ENCODE assay signal across 12 cellular contexts in the genomic region with DNA sequence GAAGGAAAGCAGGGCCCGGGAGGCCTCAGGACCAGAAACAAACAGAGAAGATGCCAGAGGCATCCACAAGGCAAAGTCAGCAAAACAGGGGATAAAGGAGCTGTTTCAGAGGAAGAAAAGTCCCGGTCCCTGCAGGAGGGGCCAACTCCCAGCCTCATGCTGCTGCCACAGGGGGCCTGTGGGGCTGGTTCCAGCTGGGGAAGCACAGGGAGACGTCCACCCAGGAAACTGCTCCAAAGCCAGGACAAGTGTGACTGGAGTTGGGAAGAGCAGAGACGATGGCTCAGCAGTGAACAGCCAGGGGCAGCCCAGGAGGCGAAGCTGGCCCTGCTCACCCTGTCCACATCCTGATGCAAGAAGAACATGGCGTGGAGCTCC.
"Had no signal": no experiment of that assay in that cellular context is flagged by ENCODE, and none has a peak within 500 bp of the region (broad histone marks: within the 10 kb centered on the region; RNA-seq: fewer than 3 reads in every experiment).

No MANE protein-coding gene starts in this region.

- H3K4me3 Mint-ChIP-seq: activated B cell treated with CpG ODN at 0.5 μM for 24 hours; activated T-helper 1 cell treated with anti-CD3 and anti-CD28 coated beads, Interleukin-12 subunit alpha, Interleukin-12 subunit beta, Interleukin-2, Interleukin-4 antibody, amounts not matched to agents 30 ng/mL and 10 ng/mL and 1 ng/mL, durations not matched to agents 14 hours and 24 hours and 36 hours; stimulated activated naive B cell treated with anti-CD40 and anti-IgM and Interleukin-4, amounts not matched to agents 10 μg/mL and 1 μg/mL and 100 μg/mL, for 72 hours; T-helper 2 cell treated with Interferon-gamma antibody and Interleukin-4, amounts not matched to agents 5 μg/mL and 100 μg/mL, for 36 hours had no signal

- FAIRE-seq: endometrium, pancreas had no signal

- H3K4me3 ChIP-seq: pancreas, tibial artery had no signal

- H3K27ac Mint-ChIP-seq: activated B cell treated with CpG ODN at 0.5 μM for 24 hours; activated T-helper 1 cell treated with anti-CD3 and anti-CD28 coated beads, Interleukin-12 subunit alpha, Interleukin-12 subunit beta, Interleukin-2, Interleukin-4 antibody, amounts not matched to agents 30 ng/mL and 10 ng/mL and 1 ng/mL, durations not matched to agents 14 hours and 24 hours and 36 hours; stimulated activated naive B cell treated with anti-CD40 and anti-IgM and Interleukin-4, amounts not matched to agents 10 μg/mL and 1 μg/mL and 100 μg/mL, for 72 hours; T-helper 2 cell treated with Interferon-gamma antibody and Interleukin-4, amounts not matched to agents 5 μg/mL and 100 μg/mL, for 36 hours had no signal

- ATAC-seq: esophagus mucosa, pancreas had no signal

- H3K36me3 Mint-ChIP-seq: stimulated activated naive B cell treated with anti-CD40 and anti-IgM and Interleukin-4, amounts not matched to agents 10 μg/mL and 1 μg/mL and 100 μg/mL, for 72 hours had no signal

- H3K36me3 ChIP-seq: pancreas, tibial artery had no signal

- H3K9me3 ChIP-seq: pancreas, tibial artery had no signal

- H3K9me3 Mint-ChIP-seq: activated B cell treated with CpG ODN at 0.5 μM for 24 hours; activated T-helper 1 cell treated with anti-CD3 and anti-CD28 coated beads, Interleukin-12 subunit alpha, Interleukin-12 subunit beta, Interleukin-2, Interleukin-4 antibody, amounts not matched to agents 30 ng/mL and 10 ng/mL and 1 ng/mL, durations not matched to agents 14 hours and 24 hours and 36 hours; stimulated activated naive B cell treated with anti-CD40 and anti-IgM and Interleukin-4, amounts not matched to agents 10 μg/mL and 1 μg/mL and 100 μg/mL, for 72 hours; T-helper 2 cell treated with Interferon-gamma antibody and Interleukin-4, amounts not matched to agents 5 μg/mL and 100 μg/mL, for 36 hours had no signal

- DNase-seq: activated B cell treated with CpG ODN at 0.5 μM for 24 hours; activated CD4-positive, alpha-beta T cell treated with anti-CD3 and anti-CD28 coated beads for 48 hours; activated naive CD4-positive, alpha-beta T cell treated with Interleukin-2 at 50 U/mL for 16 hours; pancreas; stimulated activated CD4-positive, alpha-beta T cell treated with anti-CD3 and anti-CD28 coated beads, Interleukin-15, amount 100 ng/mL, for 24 hours; stimulated activated CD4-positive, alpha-beta T cell treated with anti-CD3 and anti-CD28 coated beads, Interleukin-4, amount 100 ng/mL, for 1 hour; stimulated activated naive B cell treated with anti-CD40 and anti-IgM and Interleukin-4, amounts not matched to agents 10 μg/mL and 1 μg/mL and 100 μg/mL, for 72 hours had no signal

- H3K27ac ChIP-seq: pancreas, tibial artery had no signal

- H3K4me1 Mint-ChIP-seq: activated B cell treated with CpG ODN at 0.5 μM for 24 hours had no signal

- H3K4me1 ChIP-seq: pancreas, tibial artery had no signal
